Comparison of ENCODE assay signal across 36 cellular contexts in genomic region chr16:8120001-8120400, GRCh38.
"Had no signal": no experiment of that assay in that cellular context is flagged by ENCODE, and none has a peak within 500 bp of the region (broad histone marks: within the 10 kb centered on the region; RNA-seq: fewer than 3 reads in every experiment).

No MANE protein-coding gene starts in this region.

- H3K36me3 ChIP-seq: adrenal gland, esophagus muscularis mucosa, gastrocnemius medialis, heart left ventricle, WERI-Rb-1 had no signal

- ATAC-seq: activated CD4-positive, CD25-positive, alpha-beta regulatory T cell treated with anti-CD3 and anti-CD28 coated beads, Interleukin-2, amount 50 U/mL, for 24 hours; activated CD8-positive, alpha-beta memory T cell treated with anti-CD3 and anti-CD28 coated beads, Interleukin-2, amount 10 ng/mL, durations not matched to agents 7 days and 5 days; activated CD8-positive, alpha-beta T cell treated with anti-CD3 and anti-CD28 coated beads, Interleukin-2, amount 10 ng/mL, durations not matched to agents 7 days and 5 days; activated naive CD8-positive, alpha-beta T cell treated with anti-CD3 and anti-CD28 coated beads, Interleukin-2, amount 50 U/mL, for 24 hours; body of pancreas; effector memory CD8-positive, alpha-beta T cell; foreskin keratinocyte; gastrocnemius medialis; heart left ventricle; T-helper 17 cell had no signal

- H3K4me1 Mint-ChIP-seq: activated B cell treated with CpG ODN at 0.5 μM for 24 hours; activated CD8-positive, alpha-beta memory T cell treated with anti-CD3 and anti-CD28 coated beads, Interleukin-2, amount 10 ng/mL, durations not matched to agents 7 days and 5 days; activated naive CD4-positive, alpha-beta T cell treated with anti-CD3 and anti-CD28 coated beads, Interleukin-2, amount 50 U/mL, for 24 hours; activated naive CD8-positive, alpha-beta T cell treated with anti-CD3 and anti-CD28 coated beads for 36 hours; activated naive CD8-positive, alpha-beta T cell treated with anti-CD3 and anti-CD28 coated beads, Interleukin-2, amount 50 U/mL, for 24 hours; T-helper 17 cell had no signal

- H3K27ac ChIP-seq: adrenal gland, body of pancreas, esophagus muscularis mucosa, foreskin keratinocyte, gastrocnemius medialis, heart left ventricle, WERI-Rb-1 had no signal

- DNase-seq: activated B cell treated with CpG ODN at 0.5 μM for 24 hours; activated CD4-positive, alpha-beta T cell treated with anti-CD3 and anti-CD28 coated beads for 48 hours; activated CD4-positive, alpha-beta T cell treated with anti-CD3 and anti-CD28 coated beads, Interleukin-2, amount 50 U/mL, for 1 hour; activated CD4-positive, alpha-beta T cell treated with anti-CD3 and anti-CD28 coated beads, Interleukin-2, amount 50 U/mL, for 48 hours; activated CD8-positive, alpha-beta memory T cell treated with anti-CD3 and anti-CD28 coated beads, Interleukin-2, amount 10 ng/mL, durations not matched to agents 7 days and 5 days; activated CD8-positive, alpha-beta memory T cell treated with anti-CD3 and anti-CD28 coated beads, Interleukin-2, amount 50 U/mL, for 4 hours; activated CD8-positive, alpha-beta T cell treated with anti-CD3 and anti-CD28 coated beads, Interleukin-2, amount 10 ng/mL, durations not matched to agents 7 days and 5 days; activated effector memory CD4-positive, alpha-beta T cell treated with anti-CD3 and anti-CD28 coated beads, Interleukin-2, amount 50 U/mL, for 16 hours; activated naive CD4-positive, alpha-beta T cell treated with anti-CD3 and anti-CD28 coated beads for 36 hours; activated naive CD8-positive, alpha-beta T cell treated with anti-CD3 and anti-CD28 coated beads for 36 hours; activated naive CD8-positive, alpha-beta T cell treated with anti-CD3 and anti-CD28 coated beads, Interleukin-2, amount 50 U/mL, for 24 hours; activated T-cell treated with anti-CD3 and anti-CD28 coated beads, Interleukin-2, amount 50 U/mL, for 1 hour; activated T-cell treated with anti-CD3 and anti-CD28 coated beads, Interleukin-2, amount 50 U/mL, for 48 hours; adrenal gland; amygdala; aorta; body of pancreas; caudate nucleus; cortex of kidney; dermis blood vessel endothelial cell; effector CD4-positive, alpha-beta T cell; effector memory CD8-positive, alpha-beta T cell; erythroblast; foreskin keratinocyte; gastrocnemius medialis; glutamatergic neuron; heart left ventricle; T-helper 17 cell; T1000; WERI-Rb-1 had no signal

- H3K27ac Mint-ChIP-seq: activated B cell treated with CpG ODN at 0.5 μM for 24 hours; activated CD8-positive, alpha-beta memory T cell treated with anti-CD3 and anti-CD28 coated beads, Interleukin-2, amount 10 ng/mL, durations not matched to agents 7 days and 5 days; activated CD8-positive, alpha-beta T cell treated with anti-CD3 and anti-CD28 coated beads, Interleukin-2, amount 10 ng/mL, durations not matched to agents 7 days and 5 days; activated naive CD4-positive, alpha-beta T cell treated with anti-CD3 and anti-CD28 coated beads for 36 hours; activated naive CD4-positive, alpha-beta T cell treated with anti-CD3 and anti-CD28 coated beads, Interleukin-2, amount 50 U/mL, for 24 hours; activated naive CD8-positive, alpha-beta T cell treated with anti-CD3 and anti-CD28 coated beads for 36 hours; activated naive CD8-positive, alpha-beta T cell treated with anti-CD3 and anti-CD28 coated beads, Interleukin-2, amount 50 U/mL, for 24 hours; activated T-helper 1 cell treated with anti-CD3 and anti-CD28 coated beads, Interleukin-12 subunit alpha, Interleukin-12 subunit beta, Interleukin-2, Interleukin-4 antibody, amounts not matched to agents 30 ng/mL and 10 ng/mL and 1 ng/mL, durations not matched to agents 14 hours and 24 hours and 36 hours; activated T-helper 2 cell treated with anti-CD3 and anti-CD28 coated beads, Interferon-gamma antibody, Interleukin-2, Interleukin-4, amounts not matched to agents 10 μg/mL and 5 μg/mL and 100 μg/mL, durations not matched to agents 14 hours and 24 hours and 36 hours; effector memory CD8-positive, alpha-beta T cell; T-helper 17 cell; T-helper 2 cell treated with Interferon-gamma antibody and Interleukin-4, amounts not matched to agents 5 μg/mL and 100 μg/mL, for 36 hours had no signal

- H3K27me3 Mint-ChIP-seq: activated B cell treated with CpG ODN at 0.5 μM for 24 hours; activated CD8-positive, alpha-beta memory T cell treated with anti-CD3 and anti-CD28 coated beads, Interleukin-2, amount 10 ng/mL, durations not matched to agents 7 days and 5 days; activated naive CD4-positive, alpha-beta T cell treated with anti-CD3 and anti-CD28 coated beads, Interleukin-2, amount 50 U/mL, for 24 hours; activated naive CD8-positive, alpha-beta T cell treated with anti-CD3 and anti-CD28 coated beads for 36 hours; activated naive CD8-positive, alpha-beta T cell treated with anti-CD3 and anti-CD28 coated beads, Interleukin-2, amount 50 U/mL, for 24 hours; effector memory CD8-positive, alpha-beta T cell; T-helper 17 cell had no signal

- H3K9me3 ChIP-seq: adrenal gland, body of pancreas, gastrocnemius medialis had no signal

- H3K36me3 Mint-ChIP-seq: activated CD8-positive, alpha-beta memory T cell treated with anti-CD3 and anti-CD28 coated beads, Interleukin-2, amount 10 ng/mL, durations not matched to agents 7 days and 5 days; activated naive CD4-positive, alpha-beta T cell treated with anti-CD3 and anti-CD28 coated beads, Interleukin-2, amount 50 U/mL, for 24 hours; activated naive CD8-positive, alpha-beta T cell treated with anti-CD3 and anti-CD28 coated beads for 36 hours had no signal

- H3K4me3 Mint-ChIP-seq: activated B cell treated with CpG ODN at 0.5 μM for 24 hours; activated CD8-positive, alpha-beta memory T cell treated with anti-CD3 and anti-CD28 coated beads, Interleukin-2, amount 10 ng/mL, durations not matched to agents 7 days and 5 days; activated CD8-positive, alpha-beta T cell treated with anti-CD3 and anti-CD28 coated beads, Interleukin-2, amount 10 ng/mL, durations not matched to agents 7 days and 5 days; activated naive CD4-positive, alpha-beta T cell treated with anti-CD3 and anti-CD28 coated beads for 36 hours; activated naive CD4-positive, alpha-beta T cell treated with anti-CD3 and anti-CD28 coated beads, Interleukin-2, amount 50 U/mL, for 24 hours; activated naive CD8-positive, alpha-beta T cell treated with anti-CD3 and anti-CD28 coated beads for 36 hours; activated naive CD8-positive, alpha-beta T cell treated with anti-CD3 and anti-CD28 coated beads, Interleukin-2, amount 50 U/mL, for 24 hours; activated T-helper 1 cell treated with anti-CD3 and anti-CD28 coated beads, Interleukin-12 subunit alpha, Interleukin-12 subunit beta, Interleukin-2, Interleukin-4 antibody, amounts not matched to agents 30 ng/mL and 10 ng/mL and 1 ng/mL, durations not matched to agents 14 hours and 24 hours and 36 hours; effector memory CD8-positive, alpha-beta T cell; T-helper 17 cell; T-helper 2 cell treated with Interferon-gamma antibody and Interleukin-4, amounts not matched to agents 5 μg/mL and 100 μg/mL, for 36 hours had no signal

- H3K4me3 ChIP-seq: adrenal gland, body of pancreas, esophagus muscularis mucosa, gastrocnemius medialis, heart left ventricle had no signal

- H3K27me3 ChIP-seq: adrenal gland, body of pancreas, esophagus muscularis mucosa, foreskin keratinocyte, gastrocnemius medialis, heart left ventricle had no signal

- H3K4me1 ChIP-seq: adrenal gland, body of pancreas, esophagus muscularis mucosa, foreskin keratinocyte, gastrocnemius medialis, heart left ventricle had no signal
